ENCODE assay signal across 18 cellular contexts in genomic region chr3:151082880-151083838, GRCh38. TPM values are rescaled to one million over a fixed set of nuclear protein-coding genes. Genes with fewer than 3 reads are reported as not detected.
DNase-seq lines count a peak whose midpoint lies in the region; ATAC-seq and TF ChIP-seq lines count a peak whose summit lies in the region.
"Had no signal": no experiment of that assay in that cellular context is flagged by ENCODE, and none has a peak within 500 bp of the region (broad histone marks: within the 10 kb centered on the region; RNA-seq: fewer than 3 reads in every experiment).

No MANE protein-coding gene starts in this region.

- intact Hi-C loops in stomach (cut with DNase I; ENCODE audit: low total_unique reads) = no loop called here

- no peak overlapping the region for H3K9ac ChIP-seq in iPS-18a (ENCODE audit: low read length)

- H3K27me3 ChIP-seq in iPS-18a (ENCODE audit: control insufficient read depth, insufficient read depth, low read length) (peaks cover 28% of the 10 kb centered on the region), stomach (peaks cover 0 to 57% (median 20%) of the 10 kb centered on the region in 3 donors)
- H3K27me3 ChIP-seq: SJCRH30 had no signal

- peaks cover 30% of the 10 kb centered on the region for H3K4me1 Mint-ChIP-seq in WTC11
- H3K4me1 Mint-ChIP-seq in neural crest cell = peaks cover 13% of the 10 kb centered on the region

- no peaks in the 10 kb centered on the region for H3K9me3 Mint-ChIP-seq in WTC11
- no peaks in the 10 kb centered on the region for H3K9me3 Mint-ChIP-seq in neural crest cell
- H3K9me3 Mint-ChIP-seq: CD4-positive, CD25-positive, alpha-beta regulatory T cell had no signal

- H3K36me3 Mint-ChIP-seq in WTC11 (no peaks in the 10 kb centered on the region), neural crest cell (ENCODE audit: low read depth) (no peaks in the 10 kb centered on the region)
- H3K36me3 Mint-ChIP-seq: CD4-positive, CD25-positive, alpha-beta regulatory T cell had no signal

- H3K9me3 ChIP-seq in iPS-18a (ENCODE audit: control insufficient read depth, low read depth, low read length) (no peaks in the 10 kb centered on the region), stomach (no peaks in the 10 kb centered on the region)
- H3K9me3 ChIP-seq: SJCRH30 had no signal

- peak overlapping the region; percentile 1 for H3K4me3 ChIP-seq in iPS-18a (ENCODE audit: low read length)
- H3K4me3 ChIP-seq in stomach = no peak overlapping the region
- H3K4me3 ChIP-seq: SJCRH30 had no signal

- DNase-seq in NCI-H1436 (lab: John Stamatoyannopoulos, UW) = peak; percentile 14
- DNase-seq in NCI-H1436 treated with DMSO at 0.1 percent for 48 hours (lab: John Stamatoyannopoulos, UW) = no peak
- no peak for DNase-seq in WTC11 (ENCODE audit: low spot score)
- no peak for DNase-seq in neural crest cell (ENCODE audit: low read depth, low spot score)
- DNase-seq in GOT3 (lab: John Stamatoyannopoulos, UW) = no peak
- DNase-seq in stomach = no peak
- no peak for DNase-seq in NK-92 treated with Interleukin-12 subunit alpha and Interleukin-12 subunit beta, amount 100 ng/mL, for 24 hours (lab: John Stamatoyannopoulos, UW)
- DNase-seq: CD4-positive, CD25-positive, alpha-beta regulatory T cell; DMS53; H7; Kasumi-1; NCI-H2081 treated with DMSO at 0.1 percent for 48 hours; NCI-H345; PC-3; SJCRH30 had no signal

- no peak for TF ChIP-seq CTCF in WTC11 (IDR thresholded peaks at IDR 0.05)
- no peak for TF ChIP-seq CTCF in neural crest cell (conservative IDR thresholded peaks at IDR 0.05)
- no peak for TF ChIP-seq CTCF in stomach (IDR thresholded peaks at IDR 0.05)

- H3K4me1 ChIP-seq in iPS-18a (ENCODE audit: control insufficient read depth, low read depth, low read length) = peaks cover 26% of the 10 kb centered on the region
- peaks cover 12 to 28% (median 25%) of the 10 kb centered on the region in 4 donors for H3K4me1 ChIP-seq in stomach
- H3K4me1 ChIP-seq: SJCRH30 had no signal

- WGBS in stomach, 5 donors = 38 to 54% (median 43%) methylated on average over 5 of the region's 5 CpGs

- no peak for TF ChIP-seq POLR2A in stomach (IDR thresholded peaks at IDR 0.05)

- no peak for TF ChIP-seq EP300 in stomach (IDR thresholded peaks at IDR 0.05)

- H3K27me3 Mint-ChIP-seq in WTC11 (ENCODE audit: low read depth) (peaks cover 20% of the 10 kb centered on the region), neural crest cell (ENCODE audit: low read depth) (peaks cover 36% of the 10 kb centered on the region)

- H3K27ac ChIP-seq in iPS-18a (ENCODE audit: low read length) = no peak overlapping the region
- no peak overlapping the region for H3K27ac ChIP-seq in stomach
- H3K27ac ChIP-seq: 22Rv1, SJCRH30 had no signal

- POLR2A ChIA-PET in WTC11 (lab: Charles Lee) = no interaction called here

- no peaks in the 10 kb centered on the region for H3K36me3 ChIP-seq in iPS-18a (ENCODE audit: control insufficient read depth, low read depth, low read length)
- H3K36me3 ChIP-seq in stomach = no peaks in the 10 kb centered on the region
- H3K36me3 ChIP-seq: SJCRH30 had no signal

- H3K27ac Mint-ChIP-seq in WTC11 (no peak overlapping the region), neural crest cell (ENCODE audit: unreplicated experiment) (no peak overlapping the region)
- H3K27ac Mint-ChIP-seq: B cell; CD4-positive, CD25-positive, alpha-beta regulatory T cell had no signal

- H3K4me3 Mint-ChIP-seq in WTC11 (no peak overlapping the region), neural crest cell (peak overlapping the region; percentile 87)

- CTCF ChIA-PET in WTC11 (lab: Charles Lee) = interaction anchor here (0.8 to 1.9 kb wide), 3 partner anchors 16 to 295 kb away, joined by 4 to 6 read pairs (median 5); no protein-coding TSS in a partner anchor

- no peak for ATAC-seq in WTC11
- ATAC-seq: PC-3 had no signal

TF ChIP-seq in WTC11, 78 proteins besides CTCF, POLR2A, EP300 and RAD21:
- TF ChIP-seq, protein P1, sequence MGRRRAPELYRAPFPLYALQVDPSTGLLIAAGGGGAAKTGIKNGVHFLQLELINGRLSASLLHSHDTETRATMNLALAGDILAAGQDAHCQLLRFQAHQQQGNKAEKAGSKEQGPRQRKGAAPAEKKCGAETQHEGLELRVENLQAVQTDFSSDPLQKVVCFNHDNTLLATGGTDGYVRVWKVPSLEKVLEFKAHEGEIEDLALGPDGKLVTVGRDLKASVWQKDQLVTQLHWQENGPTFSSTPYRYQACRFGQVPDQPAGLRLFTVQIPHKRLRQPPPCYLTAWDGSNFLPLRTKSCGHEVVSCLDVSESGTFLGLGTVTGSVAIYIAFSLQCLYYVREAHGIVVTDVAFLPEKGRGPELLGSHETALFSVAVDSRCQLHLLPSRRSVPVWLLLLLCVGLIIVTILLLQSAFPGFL (CRISPR knock-in tag; IDR thresholded peaks at IDR 0.05; ENCODE audit: borderline replicate concordance) = no peak
- peak; percentile 83 for TF ChIP-seq PRDM15 (CRISPR knock-in tag; IDR thresholded peaks at IDR 0.05)

RNA-seq across cellular contexts. Expression of gene MED12L, which starts 2.3 kb away (rescaled TPM):
- total RNA-seq in WTC11 (2021) = 22.3 to 27.4 TPM (median 25.2 TPM) in 3 replicates
- total RNA-seq in neural crest cell = 12.2 and 12.8 TPM in 2 replicates
- 1 to 10 TPM in 2 of 5 donors, under 1 TPM in 2, not detected in 1; 0.14 to 2.9 (median 0.96) TPM for total RNA-seq in stomach
- under 1 TPM in 2 of 3 donors, not detected in 1; 0.06 to 0.10 TPM for polyA plus RNA-seq in stomach
- total RNA-seq: SJCRH30 had no signal
- polyA plus RNA-seq: CD4-positive, CD25-positive, alpha-beta regulatory T cell had no signal
